ENCODE assay signal across 8 cellular contexts in the genomic region with DNA sequence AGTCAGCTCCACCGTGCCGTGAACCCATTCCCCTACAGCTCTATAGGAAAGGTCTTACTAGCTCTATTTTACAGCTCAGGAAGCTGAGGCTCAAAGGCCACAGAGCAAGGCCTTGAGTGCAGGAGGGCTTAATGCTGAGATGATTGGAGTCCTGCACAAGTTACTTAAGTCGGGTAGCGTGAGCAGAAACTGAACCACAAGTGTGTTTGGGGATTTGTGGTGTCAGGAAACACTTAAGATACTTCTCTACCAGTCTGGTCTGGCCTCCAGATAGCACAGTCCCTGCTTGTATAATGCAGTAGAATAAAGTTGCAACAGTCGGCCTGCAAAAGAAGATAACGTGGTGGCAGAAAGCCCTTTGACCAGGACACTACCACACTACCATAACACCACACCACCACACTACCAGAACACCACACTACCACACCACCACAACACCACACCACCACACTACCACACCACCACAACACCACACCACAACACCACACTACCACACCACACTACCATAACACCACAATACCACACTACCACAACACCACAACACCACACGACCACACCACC.
DNase-seq lines count a peak whose midpoint lies in the region; ATAC-seq and TF ChIP-seq lines count a peak whose summit lies in the region.

No MANE protein-coding gene starts in this region.

- POLR2A ChIA-PET in activated CD4-positive, alpha-beta T cell treated with anti-CD3 and anti-CD28 coated beads for 36 hours (lab: Charles Lee), result no interaction called here
- POLR2A ChIA-PET in HEK293T (lab: Yijun Ruan, JAX), result interaction anchor here (1.7 kb wide), 1 partner anchor 18 kb away, joined by 4 read pairs; no protein-coding TSS in a partner anchor

- H3K4me1 Mint-ChIP-seq in activated CD4-positive, alpha-beta T cell treated with anti-CD3 and anti-CD28 coated beads for 36 hours, result peaks cover 34% of the 10 kb centered on the region
- peaks cover 17% of the 10 kb centered on the region for H3K4me1 Mint-ChIP-seq in central memory CD8-positive, alpha-beta T cell

- CTCF ChIA-PET in activated CD4-positive, alpha-beta T cell treated with anti-CD3 and anti-CD28 coated beads for 36 hours (lab: Charles Lee), result interaction anchor here (0.6 to 2.0 kb wide), 5 partner anchors 11 to 121 kb away, joined by 3 to 8 read pairs (median 4); no protein-coding TSS in a partner anchor
- CTCF ChIA-PET in HEK293T (lab: Yijun Ruan, JAX), result no interaction called here

- H3K27ac Mint-ChIP-seq in activated CD4-positive, alpha-beta T cell treated with anti-CD3 and anti-CD28 coated beads for 36 hours, result peak overlapping the region; percentile 80
- peak overlapping the region; percentile 62 for H3K27ac Mint-ChIP-seq in central memory CD8-positive, alpha-beta T cell (ENCODE audit: low read depth)

- peak; percentile 5 for ATAC-seq in activated CD4-positive, alpha-beta T cell treated with anti-CD3 and anti-CD28 coated beads for 36 hours
- no peak for ATAC-seq in central memory CD8-positive, alpha-beta T cell (replicated peaks; ENCODE audit: extremely low read depth, poor library complexity, severe bottlenecking)
- ATAC-seq in GM19455 (IDR thresholded peaks at IDR 0.05; ENCODE audit: unreplicated experiment) (no peak), GM19328 (IDR thresholded peaks at IDR 0.05; ENCODE audit: unreplicated experiment) (no peak)

- peak overlapping the region; percentile 60 for H3K4me3 Mint-ChIP-seq in activated CD4-positive, alpha-beta T cell treated with anti-CD3 and anti-CD28 coated beads for 36 hours
- H3K4me3 Mint-ChIP-seq in central memory CD8-positive, alpha-beta T cell, result peak overlapping the region; percentile 8

- peaks cover 3% of the 10 kb centered on the region for H3K36me3 Mint-ChIP-seq in activated CD4-positive, alpha-beta T cell treated with anti-CD3 and anti-CD28 coated beads for 36 hours (ENCODE audit: low read depth)
- peaks cover 14% of the 10 kb centered on the region for H3K36me3 Mint-ChIP-seq in central memory CD8-positive, alpha-beta T cell (ENCODE audit: insufficient read depth)

- H3K27me3 Mint-ChIP-seq in activated CD4-positive, alpha-beta T cell treated with anti-CD3 and anti-CD28 coated beads for 36 hours, result peaks cover 3% of the 10 kb centered on the region
- no peaks in the 10 kb centered on the region for H3K27me3 Mint-ChIP-seq in central memory CD8-positive, alpha-beta T cell

- peaks cover 2% of the 10 kb centered on the region for H3K9me3 Mint-ChIP-seq in activated CD4-positive, alpha-beta T cell treated with anti-CD3 and anti-CD28 coated beads for 36 hours (ENCODE audit: low read depth)
- no peaks in the 10 kb centered on the region for H3K9me3 Mint-ChIP-seq in central memory CD8-positive, alpha-beta T cell

- peak; percentile 26 for DNase-seq in activated CD4-positive, alpha-beta T cell treated with anti-CD3 and anti-CD28 coated beads for 36 hours
- DNase-seq in activated CD4-positive, alpha-beta T cell treated with anti-CD3 and anti-CD28 coated beads for 1 hour, result no peak
- DNase-seq in NAMALWA (ENCODE audit: low spot score), result peak; percentile 78
- no peak for DNase-seq in central memory CD8-positive, alpha-beta T cell (ENCODE audit: low spot score in 2 of 2)
- peak; percentile 21 for DNase-seq in renal cortical epithelial cell (ENCODE audit: low read depth)
- DNase-seq in HEK293T (ENCODE audit: extremely low spot score), result no peak

- intact Hi-C loops in activated CD4-positive, alpha-beta T cell treated with anti-CD3 and anti-CD28 coated beads for 36 hours (cut with DNase I, micrococcal nuclease), result loop anchor here in 1 of 2 experiments (5.0 kb wide), 2 partner anchors 94 to 119 kb away; a partner anchor contains a TSS

TF ChIP-seq in HEK293T, 16 proteins besides CTCF, POLR2A, EP300 and RAD21:
- TF ChIP-seq ELF4 (IDR thresholded peaks at IDR 0.05), result no peak
- no peak for TF ChIP-seq TARDBP (IDR thresholded peaks at IDR 0.05)
- no peak for TF ChIP-seq NFRKB (IDR thresholded peaks at IDR 0.05)
- TF ChIP-seq FOXK2 (IDR thresholded peaks at IDR 0.05), result no peak
- TF ChIP-seq SP1 (IDR thresholded peaks at IDR 0.05), result no peak
- no peak for TF ChIP-seq HDGF (IDR thresholded peaks at IDR 0.05; ENCODE audit: borderline replicate concordance)
- no peak for TF ChIP-seq FOXM1 (IDR thresholded peaks at IDR 0.05; ENCODE audit: borderline replicate concordance)
- no peak for TF ChIP-seq SUZ12 (IDR thresholded peaks at IDR 0.05)
- TF ChIP-seq CTBP1 (IDR thresholded peaks at IDR 0.05; ENCODE audit: borderline replicate concordance), result no peak
- TF ChIP-seq, protein P1, sequence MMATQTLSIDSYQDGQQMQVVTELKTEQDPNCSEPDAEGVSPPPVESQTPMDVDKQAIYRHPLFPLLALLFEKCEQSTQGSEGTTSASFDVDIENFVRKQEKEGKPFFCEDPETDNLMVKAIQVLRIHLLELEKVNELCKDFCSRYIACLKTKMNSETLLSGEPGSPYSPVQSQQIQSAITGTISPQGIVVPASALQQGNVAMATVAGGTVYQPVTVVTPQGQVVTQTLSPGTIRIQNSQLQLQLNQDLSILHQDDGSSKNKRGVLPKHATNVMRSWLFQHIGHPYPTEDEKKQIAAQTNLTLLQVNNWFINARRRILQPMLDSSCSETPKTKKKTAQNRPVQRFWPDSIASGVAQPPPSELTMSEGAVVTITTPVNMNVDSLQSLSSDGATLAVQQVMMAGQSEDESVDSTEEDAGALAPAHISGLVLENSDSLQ (IDR thresholded peaks at IDR 0.05), result no peak
- TF ChIP-seq ZNF384 (IDR thresholded peaks at IDR 0.05), result no peak
- TF ChIP-seq FOXA1 (IDR thresholded peaks at IDR 0.05), result no peak
- TF ChIP-seq L3MBTL2 (conservative IDR thresholded peaks at IDR 0.05), result no peak
- TF ChIP-seq LEF1 (IDR thresholded peaks at IDR 0.05; ENCODE audit: borderline replicate concordance), result no peak
- TF ChIP-seq BHLHE40 (IDR thresholded peaks at IDR 0.05; ENCODE audit: borderline replicate concordance), result no peak
- no peak for TF ChIP-seq ARNT (IDR thresholded peaks at IDR 0.05)

Comparison
In these comparisons a context has a peak if more than half of its experiments do, and no peak if none do; other contexts are left out.
1. DNase-seq: peak in activated CD4-positive, alpha-beta T cell treated with anti-CD3 and anti-CD28 coated beads for 36 hours (single experiment), NAMALWA (single experiment) and renal cortical epithelial cell (single experiment); none in activated CD4-positive, alpha-beta T cell treated with anti-CD3 and anti-CD28 coated beads for 1 hour (single experiment), central memory CD8-positive, alpha-beta T cell (0 of 2) and HEK293T (single experiment).